Comparison of ENCODE assay signal across 12 cellular contexts in the genomic region with DNA sequence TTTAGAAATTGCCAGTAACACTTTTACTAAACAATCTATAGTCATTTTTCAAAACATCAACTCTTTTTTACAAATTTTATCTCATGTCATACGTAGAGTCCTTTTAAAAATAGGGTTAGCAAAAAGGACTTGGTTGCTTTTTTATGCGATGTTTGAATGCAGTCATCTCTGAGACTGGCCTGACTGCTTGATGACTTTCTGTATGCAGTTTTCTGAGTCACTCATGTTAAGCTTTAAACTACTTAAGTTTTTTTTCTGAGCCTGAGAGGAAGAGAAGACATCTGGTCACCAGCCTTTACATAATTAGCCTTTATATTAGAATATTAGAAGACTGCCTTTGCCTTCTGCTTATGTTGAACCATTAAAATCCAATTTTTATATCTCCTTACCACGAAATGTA.
"Had no signal": no experiment of that assay in that cellular context is flagged by ENCODE, and none has a peak within 500 bp of the region (broad histone marks: within the 10 kb centered on the region; RNA-seq: fewer than 3 reads in every experiment).

No MANE protein-coding gene starts in this region.

- H3K27ac ChIP-seq: adrenal gland, left lung, right atrium auricular region, transverse colon, vagina, VCaP had no signal

- H3K4me1 ChIP-seq: adrenal gland, left lung, right atrium auricular region, vagina had no signal

- H3K9me3 ChIP-seq: adrenal gland, left lung, right atrium auricular region, transverse colon, vagina had no signal

- H3K36me3 ChIP-seq: adrenal gland, left lung, right atrium auricular region, transverse colon, vagina had no signal

- H3K4me3 ChIP-seq: adrenal gland, left lung, right atrium auricular region, transverse colon, vagina had no signal

- DNase-seq: activated CD4-positive, alpha-beta T cell treated with anti-CD3 and anti-CD28 coated beads for 1 hour; activated gamma-delta T cell; adrenal gland; dermis blood vessel endothelial cell; effector memory CD4-positive, alpha-beta T cell; foreskin fibroblast; hippocampal formation; left lung; transverse colon had no signal

- H3K27me3 ChIP-seq: adrenal gland, left lung, right atrium auricular region, transverse colon, vagina had no signal
